ENCODE assay signal across 1 cellular context in genomic region chr6:55950071-55950814, GRCh38.
TF ChIP-seq lines count a peak whose summit lies in the region.

No MANE protein-coding gene starts in this region.

TF ChIP-seq in HepG2, 621 proteins besides CTCF, POLR2A, EP300 and RAD21:
- TF ChIP-seq KLF15 (CRISPR knock-in tag; IDR thresholded peaks at IDR 0.05; ENCODE audit: borderline replicate concordance) (no peak), ZNF614 (CRISPR knock-in tag; IDR thresholded peaks at IDR 0.05; ENCODE audit: borderline replicate concordance) (no peak), ETV5 (CRISPR knock-in tag; IDR thresholded peaks at IDR 0.05; ENCODE audit: borderline replicate concordance) (no peak), ZNF530 (CRISPR knock-in tag; IDR thresholded peaks at IDR 0.05; ENCODE audit: low read depth) (no peak), ZNF850 (CRISPR knock-in tag; conservative IDR thresholded peaks at IDR 0.05) (0 out of 2 replicates have a peak, but pooled peaks have one; percentile 59)
- TF ChIP-seq, protein P1, sequence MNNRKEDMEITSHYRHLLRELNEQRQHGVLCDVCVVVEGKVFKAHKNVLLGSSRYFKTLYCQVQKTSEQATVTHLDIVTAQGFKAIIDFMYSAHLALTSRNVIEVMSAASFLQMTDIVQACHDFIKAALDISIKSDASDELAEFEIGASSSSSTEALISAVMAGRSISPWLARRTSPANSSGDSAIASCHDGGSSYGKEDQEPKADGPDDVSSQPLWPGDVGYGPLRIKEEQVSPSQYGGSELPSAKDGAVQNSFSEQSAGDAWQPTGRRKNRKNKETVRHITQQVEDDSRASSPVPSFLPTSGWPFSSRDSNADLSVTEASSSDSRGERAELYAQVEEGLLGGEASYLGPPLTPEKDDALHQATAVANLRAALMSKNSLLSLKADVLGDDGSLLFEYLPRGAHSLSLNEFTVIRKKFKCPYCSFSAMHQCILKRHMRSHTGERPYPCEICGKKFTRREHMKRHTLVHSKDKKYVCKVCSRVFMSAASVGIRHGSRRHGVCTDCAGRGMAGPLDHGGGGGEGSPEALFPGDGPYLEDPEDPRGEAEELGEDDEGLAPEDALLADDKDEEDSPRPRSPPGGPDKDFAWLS (CRISPR knock-in tag; IDR thresholded peaks at IDR 0.05; ENCODE audit: borderline replicate concordance): no peak
- TF ChIP-seq, protein P2, sequence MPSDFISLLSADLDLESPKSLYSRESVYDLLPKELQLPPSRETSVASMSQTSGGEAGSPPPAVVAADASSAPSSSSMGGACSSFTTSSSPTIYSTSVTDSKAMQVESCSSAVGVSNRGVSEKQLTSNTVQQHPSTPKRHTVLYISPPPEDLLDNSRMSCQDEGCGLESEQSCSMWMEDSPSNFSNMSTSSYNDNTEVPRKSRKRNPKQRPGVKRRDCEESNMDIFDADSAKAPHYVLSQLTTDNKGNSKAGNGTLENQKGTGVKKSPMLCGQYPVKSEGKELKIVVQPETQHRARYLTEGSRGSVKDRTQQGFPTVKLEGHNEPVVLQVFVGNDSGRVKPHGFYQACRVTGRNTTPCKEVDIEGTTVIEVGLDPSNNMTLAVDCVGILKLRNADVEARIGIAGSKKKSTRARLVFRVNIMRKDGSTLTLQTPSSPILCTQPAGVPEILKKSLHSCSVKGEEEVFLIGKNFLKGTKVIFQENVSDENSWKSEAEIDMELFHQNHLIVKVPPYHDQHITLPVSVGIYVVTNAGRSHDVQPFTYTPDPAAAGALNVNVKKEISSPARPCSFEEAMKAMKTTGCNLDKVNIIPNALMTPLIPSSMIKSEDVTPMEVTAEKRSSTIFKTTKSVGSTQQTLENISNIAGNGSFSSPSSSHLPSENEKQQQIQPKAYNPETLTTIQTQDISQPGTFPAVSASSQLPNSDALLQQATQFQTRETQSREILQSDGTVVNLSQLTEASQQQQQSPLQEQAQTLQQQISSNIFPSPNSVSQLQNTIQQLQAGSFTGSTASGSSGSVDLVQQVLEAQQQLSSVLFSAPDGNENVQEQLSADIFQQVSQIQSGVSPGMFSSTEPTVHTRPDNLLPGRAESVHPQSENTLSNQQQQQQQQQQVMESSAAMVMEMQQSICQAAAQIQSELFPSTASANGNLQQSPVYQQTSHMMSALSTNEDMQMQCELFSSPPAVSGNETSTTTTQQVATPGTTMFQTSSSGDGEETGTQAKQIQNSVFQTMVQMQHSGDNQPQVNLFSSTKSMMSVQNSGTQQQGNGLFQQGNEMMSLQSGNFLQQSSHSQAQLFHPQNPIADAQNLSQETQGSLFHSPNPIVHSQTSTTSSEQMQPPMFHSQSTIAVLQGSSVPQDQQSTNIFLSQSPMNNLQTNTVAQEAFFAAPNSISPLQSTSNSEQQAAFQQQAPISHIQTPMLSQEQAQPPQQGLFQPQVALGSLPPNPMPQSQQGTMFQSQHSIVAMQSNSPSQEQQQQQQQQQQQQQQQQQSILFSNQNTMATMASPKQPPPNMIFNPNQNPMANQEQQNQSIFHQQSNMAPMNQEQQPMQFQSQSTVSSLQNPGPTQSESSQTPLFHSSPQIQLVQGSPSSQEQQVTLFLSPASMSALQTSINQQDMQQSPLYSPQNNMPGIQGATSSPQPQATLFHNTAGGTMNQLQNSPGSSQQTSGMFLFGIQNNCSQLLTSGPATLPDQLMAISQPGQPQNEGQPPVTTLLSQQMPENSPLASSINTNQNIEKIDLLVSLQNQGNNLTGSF (CRISPR knock-in tag; IDR thresholded peaks at IDR 0.05): no peak
